ENCODE assay signal across 8 cellular contexts in the genomic region with DNA sequence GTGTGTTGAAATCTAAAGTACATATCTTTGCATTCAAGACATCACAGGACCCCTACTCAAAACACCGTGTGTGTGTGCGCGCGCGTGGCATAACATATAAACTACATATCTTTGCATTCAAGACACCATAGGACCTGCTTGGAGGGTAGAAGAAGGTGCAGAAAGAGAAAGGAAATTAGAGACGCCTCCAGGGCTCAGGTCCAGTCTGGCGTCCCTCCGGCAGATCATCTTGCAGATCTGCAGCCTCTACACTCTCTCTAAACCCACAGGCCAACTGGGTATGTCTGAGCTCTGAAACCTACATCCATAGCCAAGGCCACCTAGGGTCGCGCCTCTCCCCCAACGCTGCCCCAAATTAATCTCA. TPM values are rescaled to one million over a fixed set of nuclear protein-coding genes. Genes with fewer than 3 reads are reported as not detected.
DNase-seq lines count a peak whose midpoint lies in the region; ATAC-seq and TF ChIP-seq lines count a peak whose summit lies in the region.

No MANE protein-coding gene starts in this region.

- H3K4me1 ChIP-seq in GM23338 (ENCODE audit: insufficient read depth) (peaks cover 15% of the 10 kb centered on the region), Panc1 (ENCODE audit: control insufficient read depth, insufficient read depth, low read length) (peaks cover 13% of the 10 kb centered on the region)

- H3K4me3 ChIP-seq in GM23338 (peak overlapping the region; percentile 98), Panc1 (ENCODE audit: low read depth in 2 of 2, low read length in 2 of 2) (peak overlapping the region; percentile 76 to 77), epithelial cell of esophagus (ENCODE audit: low read length) (peak overlapping the region; percentile 61), skin epidermis (peak overlapping the region in 4 of 7 experiments; percentile 37 to 56 (median 52))

- H3F3A ChIP-seq in GM23338 (replicated peaks; ENCODE audit: low read depth): peaks cover 17% of the 10 kb centered on the region

- H3K27me3 ChIP-seq in GM23338 (ENCODE audit: insufficient read depth): no peaks in the 10 kb centered on the region
- H3K27me3 ChIP-seq in Panc1 (ENCODE audit: control insufficient read depth, insufficient read depth, low read length): no peaks in the 10 kb centered on the region

- H3K27me3 Mint-ChIP-seq in GM23338 (ENCODE audit: insufficient read depth, low read depth, poor library complexity): peaks cover 22% of the 10 kb centered on the region

- H3K79me2 ChIP-seq in GM23338 (replicated peaks; ENCODE audit: insufficient read depth): peaks cover 9% of the 10 kb centered on the region

- BruUV-seq in Panc1 (replicated peaks; lab: Mats Ljungman, UMichigan): no TSS peak

- in situ Hi-C loops in Panc1 (cut with HindIII; ENCODE audit: low pct_unique_long_range_greater_than_20kb, low sequenced_read_pairs): no loop called here

- H4K20me1 ChIP-seq in GM23338 (replicated peaks; ENCODE audit: insufficient read depth): no peaks in the 10 kb centered on the region; the same call in 1 of the 2 replicates

- TF ChIP-seq CTCF in GM23338 (conservative IDR thresholded peaks at IDR 0.05; ENCODE audit: low read depth in 2 of 2) (no peak), Panc1 (IDR thresholded peaks at IDR 0.05) (no peak), epithelial cell of esophagus (IDR thresholded peaks at IDR 0.05; ENCODE audit: insufficient read depth, low read depth, low read length, missing control alignments) (no peak)

- no peaks in the 10 kb centered on the region for H3K9me3 ChIP-seq in Panc1 (ENCODE audit: control insufficient read depth, insufficient read depth, low read depth, low read length)

- peak overlapping the region; percentile 100 for H2AFZ ChIP-seq in GM23338

- POLR2A ChIA-PET in Panc1 (lab: Charles Lee): no interaction called here

- H3K4me3 Mint-ChIP-seq in GM23338: peak overlapping the region; percentile 92

- DNase-seq in GM23338 (ENCODE audit: low spot score) (no peak), Panc1 (ENCODE audit: low read depth, low spot score) (no peak), epithelial cell of esophagus (ENCODE audit: low read depth) (no peak), NCI-H1417 (lab: John Stamatoyannopoulos, UW) (no peak), hepatic stellate cell (ENCODE audit: low spot score) (no peak), inferior parietal cortex (ENCODE audit: extremely low spot score) (no peak), GOT3 (lab: John Stamatoyannopoulos, UW) (no peak)

- intact Hi-C loops in Panc1 (cut with micrococcal nuclease; ENCODE audit: unreplicated experiment): no loop called here

- H3K36me3 ChIP-seq in GM23338 (ENCODE audit: insufficient read depth) (no peaks in the 10 kb centered on the region), Panc1 (ENCODE audit: control insufficient read depth, insufficient read depth, low read length) (no peaks in the 10 kb centered on the region; the same call in 1 of the 2 replicates)

- no peak for ATAC-seq in GM23338
- ATAC-seq in Panc1: no peak

- peak overlapping the region; percentile 81; the same call in 1 of the 2 replicates for H3K27ac Mint-ChIP-seq in GM23338

- peak overlapping the region; percentile 98 for H3K4me2 ChIP-seq in GM23338

- CTCF ChIA-PET in Panc1 (lab: Charles Lee): no interaction called here

- peaks cover 9% of the 10 kb centered on the region for H3K36me3 Mint-ChIP-seq in GM23338 (ENCODE audit: low read depth)

- no peaks in the 10 kb centered on the region; the same call in 2 of the 3 replicates for H3K9me3 Mint-ChIP-seq in GM23338

- H3K9me2 ChIP-seq in GM23338 (ENCODE audit: insufficient read depth): 0 out of 2 replicates have a peak, but pooled peaks cover 4% of the 10 kb centered on the region

- peaks cover 22% of the 10 kb centered on the region for H3K4me1 Mint-ChIP-seq in GM23338

- H3K27ac ChIP-seq in GM23338 (ENCODE audit: low read depth) (peak overlapping the region; percentile 63; the same call in 1 of the 2 replicates), Panc1 (ENCODE audit: low read length) (peak overlapping the region; percentile 79), skin epidermis (peak overlapping the region in 10 of 21 experiments; percentile 11 to 86 (median 67))

TF ChIP-seq in GM23338, 12 proteins besides CTCF, POLR2A, EP300 and RAD21 (continues in another document):
- TF ChIP-seq STAT1 (IDR thresholded peaks at IDR 0.05; ENCODE audit: unreplicated experiment): no peak
- TF ChIP-seq ZNF114 (CRISPR knock-in tag; IDR thresholded peaks at IDR 0.05): no peak
- TF ChIP-seq CREB1 (CRISPR knock-in tag; IDR thresholded peaks at IDR 0.05; ENCODE audit: low read depth): no peak
- no peak for TF ChIP-seq NANOG (IDR thresholded peaks at IDR 0.05; ENCODE audit: borderline replicate concordance)
- TF ChIP-seq EZH2 (IDR thresholded peaks at IDR 0.05; ENCODE audit: low read depth, unreplicated experiment): no peak

RNA-seq across cellular contexts. Expression of a gene that starts 0.7 kb away (rescaled TPM):
- total RNA-seq in GM23338 (2014; rRNA removed; shearing (Covaris generic)): 139 and 162 TPM in 2 replicates
- 195 and 197 TPM in 2 replicates for polyA plus RNA-seq in GM23338 (2016; fragmentation: Nextera tagmentation; extraction: Ambion mirVana)
- total RNA-seq in Panc1 (2021; ENCODE audit: unreplicated experiment): 92.2 TPM
- 160 TPM for polyA plus RNA-seq in Panc1 (2012; ENCODE audit: insufficient read length)

RNA-seq across cellular contexts. Expression of a gene that starts 1.2 kb away (rescaled TPM):
- total RNA-seq in GM23338 (2014; rRNA removed; shearing (Covaris generic)): 3.6 and 8.1 TPM in 2 replicates
- polyA plus RNA-seq in GM23338 (2016; fragmentation: Nextera tagmentation; extraction: Ambion mirVana): 4.1 and 5.6 TPM in 2 replicates
- total RNA-seq in Panc1 (2021; ENCODE audit: unreplicated experiment): 2.1 TPM
- 2.2 TPM for polyA plus RNA-seq in Panc1 (2012; ENCODE audit: insufficient read length)

RNA-seq across cellular contexts. Expression of a gene that starts 10.0 kb away (rescaled TPM):
- 1.3 and 5.4 TPM in 2 replicates for total RNA-seq in GM23338 (2014; rRNA removed; shearing (Covaris generic))
- 1.9 and 2.3 TPM in 2 replicates for polyA plus RNA-seq in GM23338 (2016; fragmentation: Nextera tagmentation; extraction: Ambion mirVana)
- total RNA-seq in Panc1 (2021; ENCODE audit: unreplicated experiment): 3.0 TPM
- polyA plus RNA-seq in Panc1 (2012; ENCODE audit: insufficient read length): 4.3 TPM

RNA-seq across cellular contexts. Expression of a gene that starts 22.4 kb away (rescaled TPM):
- 32.1 and 40.5 TPM in 2 replicates for total RNA-seq in GM23338 (2014; rRNA removed; shearing (Covaris generic))
- 4.7 and 6.2 TPM in 2 replicates for polyA plus RNA-seq in GM23338 (2016; fragmentation: Nextera tagmentation; extraction: Ambion mirVana)
- 14.2 TPM for total RNA-seq in Panc1 (2021; ENCODE audit: unreplicated experiment)
- polyA plus RNA-seq in Panc1 (2012; ENCODE audit: insufficient read length): 25.5 TPM

RNA-seq across cellular contexts. Expression of a gene that starts 34.0 kb away (rescaled TPM):
- 31.8 and 42.0 TPM in 2 replicates for total RNA-seq in GM23338 (2014; rRNA removed; shearing (Covaris generic))
- polyA plus RNA-seq in GM23338 (2016; fragmentation: Nextera tagmentation; extraction: Ambion mirVana): 13.2 and 13.9 TPM in 2 replicates
- total RNA-seq in Panc1 (2021; ENCODE audit: unreplicated experiment): 67.4 TPM
- polyA plus RNA-seq in Panc1 (2012; ENCODE audit: insufficient read length): 49.9 TPM
